8 cellular contexts compared by ENCODE assay signal in the genomic region with DNA sequence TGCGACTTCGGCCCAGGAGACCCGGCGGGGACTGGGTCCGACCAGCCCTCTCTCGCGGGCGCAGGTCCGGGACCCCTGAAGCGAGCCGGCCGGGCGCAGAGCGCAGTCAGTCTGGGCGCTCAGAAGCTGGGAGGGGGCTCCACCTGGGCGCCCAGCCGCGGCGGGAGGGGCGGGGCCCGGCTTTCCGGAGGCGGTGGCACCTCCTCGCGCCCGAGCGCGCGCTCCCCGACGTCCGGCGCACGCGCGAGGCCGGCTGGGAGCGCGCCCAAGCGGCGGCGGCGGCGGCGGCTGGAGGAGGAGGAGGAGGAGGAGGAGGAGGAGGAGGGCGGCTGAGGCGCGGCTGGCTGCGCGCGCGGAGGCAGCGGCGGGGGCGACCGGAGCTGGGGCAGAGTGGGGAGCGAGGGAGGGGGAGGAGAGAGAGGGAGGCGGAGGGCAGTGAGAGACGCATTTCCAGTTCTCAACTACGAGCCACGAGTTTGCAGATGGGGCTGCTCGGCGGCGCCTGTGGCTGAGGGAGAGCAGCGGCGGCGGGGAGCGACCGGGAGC. TPM values are rescaled to one million over a fixed set of nuclear protein-coding genes. Genes with fewer than 3 reads are reported as not detected.
DNase-seq lines count a peak whose midpoint lies in the region; ATAC-seq and TF ChIP-seq lines count a peak whose summit lies in the region.

A gene with protein sequence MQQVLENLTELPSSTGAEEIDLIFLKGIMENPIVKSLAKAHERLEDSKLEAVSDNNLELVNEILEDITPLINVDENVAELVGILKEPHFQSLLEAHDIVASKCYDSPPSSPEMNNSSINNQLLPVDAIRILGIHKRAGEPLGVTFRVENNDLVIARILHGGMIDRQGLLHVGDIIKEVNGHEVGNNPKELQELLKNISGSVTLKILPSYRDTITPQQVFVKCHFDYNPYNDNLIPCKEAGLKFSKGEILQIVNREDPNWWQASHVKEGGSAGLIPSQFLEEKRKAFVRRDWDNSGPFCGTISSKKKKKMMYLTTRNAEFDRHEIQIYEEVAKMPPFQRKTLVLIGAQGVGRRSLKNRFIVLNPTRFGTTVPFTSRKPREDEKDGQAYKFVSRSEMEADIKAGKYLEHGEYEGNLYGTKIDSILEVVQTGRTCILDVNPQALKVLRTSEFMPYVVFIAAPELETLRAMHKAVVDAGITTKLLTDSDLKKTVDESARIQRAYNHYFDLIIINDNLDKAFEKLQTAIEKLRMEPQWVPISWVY (plus strand): TSS at position 445 of the 546 bp plus-strand sequence. CDS start 50,216 bp downstream, outside the sequence.

- TF ChIP-seq CTCF in osteoblast (IDR thresholded peaks at IDR 0.05; ENCODE audit: extremely low read depth, low read depth, low read length) (no peak), thoracic aorta (IDR thresholded peaks at IDR 0.05) (no peak)

- peaks cover 42% of the 10 kb centered on the region for H3K79me2 ChIP-seq in osteoblast (ENCODE audit: insufficient read depth, low read length)

- no peaks in the 10 kb centered on the region for H3K36me3 ChIP-seq in osteoblast (ENCODE audit: insufficient read depth, low read length)
- no peaks in the 10 kb centered on the region for H3K36me3 ChIP-seq in thoracic aorta

- peaks cover 21% of the 10 kb centered on the region for H3K4me1 ChIP-seq in osteoblast (ENCODE audit: insufficient read depth, low read length)
- H3K4me1 ChIP-seq in thoracic aorta (ENCODE audit: control insufficient read depth in 1 of 2, low read depth in 2 of 2), result peaks cover 7 to 13% of the 10 kb centered on the region in 2 donors

- H3K27ac ChIP-seq in osteoblast (ENCODE audit: low read depth, low read length), result peak within 1 kb of the TSS; percentile 42
- peak within 1 kb of the TSS; percentile 91 to 96 for H3K27ac ChIP-seq in thoracic aorta

- peak; percentile 94 for DNase-seq in Daoy (ENCODE audit: low read depth)
- DNase-seq in KG1 (lab: John Stamatoyannopoulos, UW), result peak; percentile 38
- DNase-seq in SK-N-DZ (ENCODE audit: low spot score), result peak; percentile 78
- DNase-seq in activated naive CD4-positive, alpha-beta T cell treated with anti-CD3 and anti-CD28 coated beads, Interleukin-2, amount 50 U/mL, for 16 hours, result peak; percentile 81
- peak; percentile 89 for DNase-seq in glomerular visceral epithelial cell (ENCODE audit: extremely low spot score)
- DNase-seq in osteoblast (ENCODE audit: insufficient read length, low spot score, missing footprints), result peak; percentile 97
- peak; percentile 18 for DNase-seq in thoracic aorta (ENCODE audit: low spot score)

- peak within 1 kb of the TSS; percentile 93 for H2AFZ ChIP-seq in osteoblast (ENCODE audit: low read length)

- peak within 1 kb of the TSS; percentile 92 for H3K4me2 ChIP-seq in osteoblast (ENCODE audit: insufficient read depth, low read length)

- ATAC-seq in GM21723 (IDR thresholded peaks at IDR 0.05; ENCODE audit: unreplicated experiment) (peak; percentile 52), thoracic aorta (ENCODE audit: insufficient number of reproducible peaks, low FRiP score, low read depth) (peak; percentile 66)

- peak within 1 kb of the TSS; percentile 91 for H3K4me3 ChIP-seq in osteoblast (ENCODE audit: insufficient read depth, low read length)
- H3K4me3 ChIP-seq in thoracic aorta, result peak within 1 kb of the TSS; percentile 87

- H4K20me1 ChIP-seq in osteoblast (ENCODE audit: insufficient read depth, low read length), result peaks cover 18% of the 10 kb centered on the region

- H3K27me3 ChIP-seq in osteoblast (ENCODE audit: insufficient read depth, low read length) (peaks cover 15% of the 10 kb centered on the region), thoracic aorta (replicated peaks; ENCODE audit: insufficient read depth) (no peaks in the 10 kb centered on the region)

- no peaks in the 10 kb centered on the region for H3K9me3 ChIP-seq in osteoblast (ENCODE audit: low read depth, low read length)
- no peaks in the 10 kb centered on the region for H3K9me3 ChIP-seq in thoracic aorta

RNA-seq across cellular contexts. Expression of the gene that starts here (rescaled TPM):
- 51.1 and 55.8 TPM in 2 replicates for total RNA-seq in Daoy (2014; rRNA removed; shearing (Covaris generic))
- 15.4 and 15.7 TPM in 2 replicates for polyA plus RNA-seq in SK-N-DZ (2014; cell fraction: cytosol; rRNA removed)
- 10.2 and 17.2 TPM in 2 replicates for polyA plus RNA-seq in SK-N-DZ (2014; cell fraction: nucleus; rRNA removed)
- total RNA-seq in osteoblast (53.3 and 63.3 TPM in 2 replicates), thoracic aorta (10 to 100 TPM; 16.4 to 21.1 TPM)

Comparison
In these comparisons a context has a peak if more than half of its experiments do, and no peak if none do; other contexts are left out.
1. Peak in every context shown above with its lines: DNase-seq, ATAC-seq, H3K4me3 ChIP-seq and H3K27ac ChIP-seq.
2. DNase-seq: peak in every context shown above with its lines; median percentile 97 in osteoblast; 94 in Daoy; 89 in glomerular visceral epithelial cell; 81 in activated naive CD4-positive, alpha-beta T cell treated with anti-CD3 and anti-CD28 coated beads, Interleukin-2, amount 50 U/mL, for 16 hours; 78 in SK-N-DZ; 38 in KG1; 18 in thoracic aorta.